Comparison of ENCODE assay signal across 36 cellular contexts in genomic region chr17:43381621-43382020, GRCh38.
"Had no signal": no experiment of that assay in that cellular context is flagged by ENCODE, and none has a peak within 500 bp of the region (broad histone marks: within the 10 kb centered on the region; RNA-seq: fewer than 3 reads in every experiment).

No MANE protein-coding gene starts in this region.

- H3K27me3 ChIP-seq: MG63 had no signal

- H3K9ac ChIP-seq: KMS-11 had no signal

- DNase-seq: Karpas-422, Kasumi-1, MG63, MM.1S, MV-4-11, NCI-H1048, NCI-H1092, NCI-H1092 treated with DMSO at 0.1 percent for 48 hours, NCI-H1105, NCI-H1105 treated with DMSO at 0.1 percent for 48 hours, NCI-H1417, NCI-H1417 treated with DMSO at 0.1 percent for 48 hours, NCI-H1436, NCI-H1436 treated with DMSO at 0.1 percent for 48 hours, NCI-H146, NCI-H1694, NCI-H1694 treated with DMSO at 0.1 percent for 48 hours, NCI-H187, NCI-H187 treated with DMSO at 0.1 percent for 48 hours, NCI-H1930, NCI-H2029, NCI-H2029 treated with DMSO at 0.1 percent for 48 hours, NCI-H2081, NCI-H2081 treated with DMSO at 0.1 percent for 48 hours, NCI-H2107, NCI-H2171, NCI-H2171 treated with DMSO at 0.1 percent for 48 hours, NCI-H2227 treated with DMSO at 0.1 percent for 48 hours, NCI-H226, NCI-H345, NCI-H446, NCI-H446 treated with DMSO at 0.1 percent for 48 hours, NCI-H510A, NCI-H510A treated with DMSO at 0.1 percent for 48 hours, NCI-H524 had no signal

- H3K27ac ChIP-seq: KMS-11 had no signal

- H3K4me2 ChIP-seq: KMS-11 had no signal

- H3K4me3 ChIP-seq: MG63 had no signal

- H3K36me3 ChIP-seq: MG63 had no signal
